In the genomic region with DNA sequence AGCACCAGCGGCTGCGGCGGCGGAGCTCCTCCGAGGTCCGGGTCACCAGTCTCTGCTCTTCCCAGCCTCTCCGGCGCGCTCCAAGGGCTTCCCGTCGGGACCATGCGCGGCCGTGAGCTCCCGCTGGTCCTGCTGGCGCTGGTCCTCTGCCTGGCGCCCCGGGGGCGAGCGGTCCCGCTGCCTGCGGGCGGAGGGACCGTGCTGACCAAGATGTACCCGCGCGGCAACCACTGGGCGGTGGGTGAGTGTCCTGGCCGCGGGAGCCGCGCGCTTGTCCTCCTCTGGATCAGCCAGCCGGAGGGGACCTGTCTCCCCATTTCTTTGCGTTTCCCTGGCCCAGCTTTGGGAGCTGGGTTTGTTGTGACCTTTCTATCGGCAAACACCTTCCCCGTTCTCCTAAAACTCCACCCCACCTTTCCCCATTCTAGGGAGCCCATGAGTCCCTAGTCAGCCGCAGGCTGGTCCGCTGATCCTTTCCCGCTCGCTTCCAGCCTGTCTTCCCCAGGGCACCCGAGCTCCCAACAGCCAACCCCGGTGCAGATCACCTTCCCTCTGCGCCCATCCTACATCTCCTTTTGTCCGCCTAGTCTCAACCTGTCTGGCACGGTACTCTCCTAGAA, we compare ENCODE assay signal across 13 cellular contexts. TPM values are rescaled to one million over a fixed set of nuclear protein-coding genes. Genes with fewer than 3 reads are reported as not detected.
A peak's percentile ranks its signal among the peaks of the same experiment; 100 is the strongest.
DNase-seq lines count a peak whose midpoint lies in the region; ATAC-seq and TF ChIP-seq lines count a peak whose summit lies in the region.
"Had no signal": no experiment of that assay in that cellular context is flagged by ENCODE, and none has a peak within 500 bp of the region (broad histone marks: within the 10 kb centered on the region; RNA-seq: fewer than 3 reads in every experiment).

No MANE protein-coding gene starts in this region.

- ATAC-seq in SK-N-SH treated with all-trans-retinoic acid at 6 μM for 48 hours (peak; percentile 69), GM18870 (IDR thresholded peaks at IDR 0.05; ENCODE audit: unreplicated experiment) (no peak)

- peaks cover 34% of the 10 kb centered on the region for H3K4me1 ChIP-seq in A673 (ENCODE audit: insufficient read depth, low read length, poor library complexity, severe bottlenecking)
- H3K4me1 ChIP-seq: pancreas had no signal

- peak overlapping the region; percentile 90 for H3K27ac ChIP-seq in A673 (ENCODE audit: low read depth, low read length, poor library complexity, severe bottlenecking)
- H3K27ac ChIP-seq: pancreas, thoracic aorta had no signal

- peaks cover 5% of the 10 kb centered on the region for H3K36me3 ChIP-seq in A673 (ENCODE audit: insufficient read depth, low read length, poor library complexity, severe bottlenecking)
- H3K36me3 ChIP-seq: pancreas, thoracic aorta had no signal

- CTCF ChIA-PET in A673 (lab: Charles Lee) = interaction anchor here (0.6 to 1.2 kb wide), 2 partner anchors 47 to 182 kb away, joined by 3 to 7 read pairs; no protein-coding TSS in a partner anchor

- peak overlapping the region; percentile 86 for H3K4me3 ChIP-seq in A673 (ENCODE audit: low read depth, low read length, poor library complexity, severe bottlenecking)
- H3K4me3 ChIP-seq: pancreas, thoracic aorta had no signal

- intact Hi-C loops in A673 (cut with micrococcal nuclease; ENCODE audit: unreplicated experiment) = loop anchor here (5.0 to 10.0 kb wide), 4 partner anchors 78 to 435 kb away; no protein-coding TSS in a partner anchor

- no TSS peak for BruUV-seq in A673 (replicated peaks; lab: Mats Ljungman, UMichigan)

- TF ChIP-seq CTCF in A673 (conservative IDR thresholded peaks at IDR 0.05; ENCODE audit: low read depth, low read length) = 0 out of 2 replicates have a peak, but pooled peaks have one; percentile 2
- TF ChIP-seq CTCF in GM13976 (IDR thresholded peaks at IDR 0.05; ENCODE audit: borderline replicate concordance, control extremely low read depth, extremely low read depth, insufficient read depth, missing control alignments) = no peak

- in situ Hi-C loops in GM13976 (cut with MboI; ENCODE audit: low sequenced_read_pairs, unreplicated experiment) (no loop called here), G401 (cut with HindIII; ENCODE audit: low sequenced_read_pairs) (no loop called here)

- H3K27me3 ChIP-seq in A673 (replicated peaks; ENCODE audit: insufficient read depth, low read depth, low read length, poor library complexity) = no peaks in the 10 kb centered on the region

- no peaks in the 10 kb centered on the region for H3K9me3 ChIP-seq in A673 (ENCODE audit: low read depth, low read length, poor library complexity, severe bottlenecking)
- H3K9me3 ChIP-seq: pancreas, thoracic aorta had no signal

- DNase-seq in A673 (ENCODE audit: low spot score) (no peak), GM13976 (ENCODE audit: low spot score) (peak; percentile 34), iPS-NIHi7 (ENCODE audit: extremely low spot score) (peak; percentile 55), GM19238 (ENCODE audit: insufficient read length, low spot score) (no peak), G401 (ENCODE audit: low spot score) (no peak)
- no peak for DNase-seq in stimulated activated CD4-positive, alpha-beta T cell treated with anti-CD3 and anti-CD28 coated beads, Interleukin-4, amount 100 ng/mL, for 1 hour

- POLR2A ChIA-PET in A673 (lab: Charles Lee; ENCODE audit: low non-redundant PET) = interaction anchor here (0.6 to 1.1 kb wide), 5 partner anchors 9 to 182 kb away, joined by 3 to 14 read pairs (median 7); no protein-coding TSS in a partner anchor

TF ChIP-seq in SK-N-SH treated with all-trans-retinoic acid at 6 μM for 48 hours, 23 proteins besides CTCF, POLR2A, EP300 and RAD21:
- TF ChIP-seq, protein P1, sequence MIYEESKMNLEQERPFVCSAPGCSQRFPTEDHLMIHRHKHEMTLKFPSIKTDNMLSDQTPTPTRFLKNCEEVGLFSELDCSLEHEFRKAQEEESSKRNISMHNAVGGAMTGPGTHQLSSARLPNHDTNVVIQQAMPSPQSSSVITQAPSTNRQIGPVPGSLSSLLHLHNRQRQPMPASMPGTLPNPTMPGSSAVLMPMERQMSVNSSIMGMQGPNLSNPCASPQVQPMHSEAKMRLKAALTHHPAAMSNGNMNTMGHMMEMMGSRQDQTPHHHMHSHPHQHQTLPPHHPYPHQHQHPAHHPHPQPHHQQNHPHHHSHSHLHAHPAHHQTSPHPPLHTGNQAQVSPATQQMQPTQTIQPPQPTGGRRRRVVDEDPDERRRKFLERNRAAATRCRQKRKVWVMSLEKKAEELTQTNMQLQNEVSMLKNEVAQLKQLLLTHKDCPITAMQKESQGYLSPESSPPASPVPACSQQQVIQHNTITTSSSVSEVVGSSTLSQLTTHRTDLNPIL (CRISPR knock-in tag; IDR thresholded peaks at IDR 0.05; ENCODE audit: low read depth) = no peak
- no peak for TF ChIP-seq BACH2 (CRISPR knock-in tag; IDR thresholded peaks at IDR 0.05; ENCODE audit: borderline replicate concordance)
- no peak for TF ChIP-seq ZNF8 (CRISPR knock-in tag; IDR thresholded peaks at IDR 0.05)
- no peak for TF ChIP-seq ZNF70 (CRISPR knock-in tag; IDR thresholded peaks at IDR 0.05)
- no peak for TF ChIP-seq RARB (CRISPR knock-in tag; IDR thresholded peaks at IDR 0.05)
- TF ChIP-seq, protein P2, sequence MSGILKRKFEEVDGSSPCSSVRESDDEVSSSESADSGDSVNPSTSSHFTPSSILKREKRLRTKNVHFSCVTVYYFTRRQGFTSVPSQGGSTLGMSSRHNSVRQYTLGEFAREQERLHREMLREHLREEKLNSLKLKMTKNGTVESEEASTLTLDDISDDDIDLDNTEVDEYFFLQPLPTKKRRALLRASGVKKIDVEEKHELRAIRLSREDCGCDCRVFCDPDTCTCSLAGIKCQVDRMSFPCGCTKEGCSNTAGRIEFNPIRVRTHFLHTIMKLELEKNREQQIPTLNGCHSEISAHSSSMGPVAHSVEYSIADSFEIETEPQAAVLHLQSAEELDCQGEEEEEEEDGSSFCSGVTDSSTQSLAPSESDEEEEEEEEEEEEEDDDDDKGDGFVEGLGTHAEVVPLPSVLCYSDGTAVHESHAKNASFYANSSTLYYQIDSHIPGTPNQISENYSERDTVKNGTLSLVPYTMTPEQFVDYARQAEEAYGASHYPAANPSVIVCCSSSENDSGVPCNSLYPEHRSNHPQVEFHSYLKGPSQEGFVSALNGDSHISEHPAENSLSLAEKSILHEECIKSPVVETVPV (CRISPR knock-in tag; IDR thresholded peaks at IDR 0.05) = no peak
- no peak for TF ChIP-seq CSDC2 (CRISPR knock-in tag; IDR thresholded peaks at IDR 0.05)
- TF ChIP-seq OSR1 (CRISPR knock-in tag; IDR thresholded peaks at IDR 0.05) = no peak
- TF ChIP-seq ZFP3 (CRISPR knock-in tag; IDR thresholded peaks at IDR 0.05) = no peak
- TF ChIP-seq TSHZ2 (CRISPR knock-in tag; IDR thresholded peaks at IDR 0.05) = no peak
- TF ChIP-seq ZC3H10 (CRISPR knock-in tag; IDR thresholded peaks at IDR 0.05) = no peak
- TF ChIP-seq, protein P3, sequence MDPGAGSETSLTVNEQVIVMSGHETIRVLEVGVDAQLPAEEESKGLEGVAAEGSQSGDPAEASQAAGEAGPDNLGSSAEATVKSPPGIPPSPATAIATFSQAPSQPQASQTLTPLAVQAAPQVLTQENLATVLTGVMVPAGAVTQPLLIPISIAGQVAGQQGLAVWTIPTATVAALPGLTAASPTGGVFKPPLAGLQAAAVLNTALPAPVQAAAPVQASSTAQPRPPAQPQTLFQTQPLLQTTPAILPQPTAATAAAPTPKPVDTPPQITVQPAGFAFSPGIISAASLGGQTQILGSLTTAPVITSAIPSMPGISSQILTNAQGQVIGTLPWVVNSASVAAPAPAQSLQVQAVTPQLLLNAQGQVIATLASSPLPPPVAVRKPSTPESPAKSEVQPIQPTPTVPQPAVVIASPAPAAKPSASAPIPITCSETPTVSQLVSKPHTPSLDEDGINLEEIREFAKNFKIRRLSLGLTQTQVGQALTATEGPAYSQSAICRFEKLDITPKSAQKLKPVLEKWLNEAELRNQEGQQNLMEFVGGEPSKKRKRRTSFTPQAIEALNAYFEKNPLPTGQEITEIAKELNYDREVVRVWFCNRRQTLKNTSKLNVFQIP (CRISPR knock-in tag; IDR thresholded peaks at IDR 0.05; ENCODE audit: borderline replicate concordance, low read depth) = no peak
- TF ChIP-seq GLIS3 (CRISPR knock-in tag; IDR thresholded peaks at IDR 0.05) = no peak
- no peak for TF ChIP-seq PPARA (CRISPR knock-in tag; IDR thresholded peaks at IDR 0.05; ENCODE audit: borderline replicate concordance)
- no peak for TF ChIP-seq ZFP30 (CRISPR knock-in tag; IDR thresholded peaks at IDR 0.05)

RNA-seq across cellular contexts. Expression of gene GRP, which starts 0.3 kb away (rescaled TPM):
- 286 and 346 TPM in 2 replicates for total RNA-seq in A673 (2021)
- not detected in 2 replicates for total RNA-seq in G401 (2014; rRNA removed; shearing (Covaris generic))
- total RNA-seq: epithelial cell of proximal tubule, kidney epithelial cell, NCI-H460, thoracic aorta had no signal

RNA-seq across cellular contexts. Expression of gene RAX, which starts 53.0 kb away (rescaled TPM):
- total RNA-seq in A673 (2021) = 18.3 and 19.3 TPM in 2 replicates
- not detected in 2 replicates for total RNA-seq in G401 (2014; rRNA removed; shearing (Covaris generic))
- total RNA-seq: epithelial cell of proximal tubule, kidney epithelial cell, NCI-H460, pancreas, thoracic aorta had no signal

Comparison
In these comparisons a context has a peak if more than half of its experiments do, and no peak if none do; other contexts are left out.
1. DNase-seq: peak in GM13976 (single experiment) and iPS-NIHi7 (single experiment); none in A673 (single experiment), GM19238 (single experiment), stimulated activated CD4-positive, alpha-beta T cell treated with anti-CD3 and anti-CD28 coated beads, Interleukin-4, amount 100 ng/mL, for 1 hour (single experiment) and G401 (single experiment).
2. RNA of gene GRP, which starts 0.3 kb away (total RNA-seq): 286 to 346 TPM in A673; not detected in G401; every median in the first group is over 100 times any median in the second.
3. RNA of gene RAX, which starts 53.0 kb away (total RNA-seq): 18.3 to 19.3 TPM in A673; not detected in G401; every median in the first group is over 10 times any median in the second.